In the genomic region with DNA sequence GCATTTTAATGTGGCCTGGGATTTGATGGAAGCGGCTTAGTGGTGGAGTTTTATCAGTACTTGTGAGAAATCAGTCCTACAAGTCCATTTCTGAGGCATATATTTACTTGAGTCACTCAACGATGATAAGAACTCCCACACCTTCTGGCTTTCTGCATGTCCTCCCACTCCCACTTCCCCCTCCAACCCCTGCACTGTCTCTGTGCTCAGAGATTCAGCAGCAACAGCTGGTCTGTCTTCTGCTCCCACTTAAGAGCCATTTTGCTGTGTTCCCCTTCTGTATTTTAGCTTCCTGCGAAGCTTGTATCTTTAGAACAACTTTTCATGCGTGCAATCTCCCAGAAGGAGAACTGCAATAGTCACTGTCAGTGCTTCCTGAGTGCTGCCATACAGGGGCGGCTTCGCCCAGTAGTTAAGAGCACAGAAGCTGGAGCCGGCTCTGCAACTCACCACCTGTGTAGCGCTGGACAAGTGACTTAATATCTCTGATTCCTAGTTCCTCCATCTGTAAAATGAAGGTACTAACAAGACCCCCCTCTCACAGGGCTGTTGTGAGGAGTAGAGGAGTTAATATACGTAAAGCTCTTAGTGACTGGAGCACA, we compare ENCODE assay signal across 12 cellular contexts.
DNase-seq lines count a peak whose midpoint lies in the region; ATAC-seq and TF ChIP-seq lines count a peak whose summit lies in the region.
"Had no signal": no experiment of that assay in that cellular context is flagged by ENCODE, and none has a peak within 500 bp of the region (broad histone marks: within the 10 kb centered on the region; RNA-seq: fewer than 3 reads in every experiment).

No MANE protein-coding gene starts in this region.

- H3K27ac ChIP-seq in left lung = no peak overlapping the region

- H3K4me3 ChIP-seq in left lung = no peak overlapping the region

- no peaks in the 10 kb centered on the region for H3K27me3 ChIP-seq in left lung

- DNase-seq in CD1c-positive myeloid dendritic cell (ENCODE audit: extremely low spot score) (peak; percentile 92), GM20000 (ENCODE audit: low spot score) (peak; percentile 49), SKM-1 (lab: John Stamatoyannopoulos, UW; ENCODE audit: unreplicated experiment) (peak; percentile 55), left lung (no peak), activated gamma-delta T cell (lab: John Stamatoyannopoulos, UW) (no peak), KG1 (lab: John Stamatoyannopoulos, UW) (no peak)
- DNase-seq: activated CD4-positive, CD25-positive, alpha-beta regulatory T cell treated with anti-CD3 and anti-CD28 coated beads, Interleukin-2, amount 50 U/mL, for 72 hours; activated naive CD4-positive, alpha-beta T cell; Caco-2; MM.1S had no signal

- peak; percentile 58 for ATAC-seq in left lung
- ATAC-seq in GM19467 (IDR thresholded peaks at IDR 0.05; ENCODE audit: unreplicated experiment) = no peak
- ATAC-seq in GM19463 (IDR thresholded peaks at IDR 0.05; ENCODE audit: unreplicated experiment) = no peak

- TF ChIP-seq CTCF in GM20000 (IDR thresholded peaks at IDR 0.05; ENCODE audit: extremely low read depth, missing control alignments) (no peak), left lung (IDR thresholded peaks at IDR 0.05) (no peak)

- H3K4me1 ChIP-seq in left lung = no peaks in the 10 kb centered on the region
- H3K4me1 ChIP-seq: Caco-2 had no signal

- no peaks in the 10 kb centered on the region for H3K36me3 ChIP-seq in left lung

- intact Hi-C loops in left lung (cut with DNase I) = no loop called here

- no peaks in the 10 kb centered on the region for H3K9me3 ChIP-seq in left lung
- H3K9me3 ChIP-seq: Caco-2 had no signal

Comparison
In these comparisons a context has a peak if more than half of its experiments do, and no peak if none do; other contexts are left out.
1. DNase-seq: peak in CD1c-positive myeloid dendritic cell (single experiment), GM20000 (single experiment) and SKM-1 (single experiment); none in left lung (0 of 2), activated gamma-delta T cell (single experiment) and KG1 (single experiment).